Comparison of ENCODE assay signal across 28 cellular contexts in genomic region chr12:101628669-101629068, GRCh38. TPM values are rescaled to one million over a fixed set of nuclear protein-coding genes. Genes with fewer than 3 reads are reported as not detected.
A peak's percentile ranks its signal among the peaks of the same experiment; 100 is the strongest.
DNase-seq lines count a peak whose midpoint lies in the region; ATAC-seq, FAIRE-seq and TF ChIP-seq lines count a peak whose summit lies in the region.
"Had no signal": no experiment of that assay in that cellular context is flagged by ENCODE, and none has a peak within 500 bp of the region (broad histone marks: within the 10 kb centered on the region; RNA-seq: fewer than 3 reads in every experiment).

No MANE protein-coding gene starts in this region.

- H3K36me3 ChIP-seq in colonic mucosa (no peaks in the 10 kb centered on the region), psoas muscle (ENCODE audit: insufficient read depth in 1 of 2, low read depth in 1 of 2) (peaks cover 2 to 82% of the 10 kb centered on the region in 2 donors), small intestine (ENCODE audit: control insufficient read depth in 2 of 2, insufficient read depth in 2 of 2, low read length in 2 of 2) (no peaks in the 10 kb centered on the region), smooth muscle cell (ENCODE audit: low read depth) (no peaks in the 10 kb centered on the region)
- H3K36me3 ChIP-seq: BE2C; BLaER1 treated with 17β-estradiol and CSF1 and Interleukin-3, amounts not matched to agents 10 nM and 100 nM; HAP-1 had no signal

- no peaks in the 10 kb centered on the region for H3K79me2 ChIP-seq in smooth muscle cell (ENCODE audit: low read depth)

- no peaks in the 10 kb centered on the region for H3K4me1 ChIP-seq in colonic mucosa
- peaks cover 8% of the 10 kb centered on the region for H3K4me1 ChIP-seq in psoas muscle
- peaks cover 0 to 1% of the 10 kb centered on the region in 2 donors for H3K4me1 ChIP-seq in small intestine (ENCODE audit: control insufficient read depth in 2 of 2, insufficient read depth in 1 of 2, low read depth in 1 of 2, low read length in 1 of 2)
- H3K4me1 ChIP-seq in smooth muscle cell (ENCODE audit: low read depth): no peaks in the 10 kb centered on the region
- H3K4me1 ChIP-seq: A549, BE2C had no signal

- H3K27me3 ChIP-seq in colonic mucosa (no peaks in the 10 kb centered on the region), psoas muscle (ENCODE audit: insufficient read depth in 3 of 3, low read length in 2 of 3) (no peaks in the 10 kb centered on the region), small intestine (ENCODE audit: control insufficient read depth in 2 of 2, insufficient read depth in 2 of 2, low read length in 2 of 2) (no peaks in the 10 kb centered on the region), smooth muscle cell (ENCODE audit: low read depth) (no peaks in the 10 kb centered on the region)
- H3K27me3 ChIP-seq: BE2C; BLaER1 treated with 17β-estradiol and CSF1 and Interleukin-3, amounts not matched to agents 10 nM and 100 nM had no signal

- no peak overlapping the region for H3K4me2 ChIP-seq in smooth muscle cell
- H3K4me2 ChIP-seq: A549; BLaER1 treated with 17β-estradiol and CSF1 and Interleukin-3, amounts not matched to agents 10 nM and 100 nM had no signal

- intact Hi-C loops in colonic mucosa (cut with DNase I): no loop called here
- intact Hi-C loops in psoas muscle (cut with DNase I): no loop called here

- H4K20me1 ChIP-seq in smooth muscle cell (ENCODE audit: low read depth): no peaks in the 10 kb centered on the region
- H4K20me1 ChIP-seq: BLaER1 treated with 17β-estradiol and CSF1 and Interleukin-3, amounts not matched to agents 10 nM and 100 nM had no signal

- H3K9me3 ChIP-seq in colonic mucosa (no peaks in the 10 kb centered on the region), psoas muscle (no peaks in the 10 kb centered on the region), small intestine (ENCODE audit: control insufficient read depth, low read depth) (no peaks in the 10 kb centered on the region), smooth muscle cell (replicated peaks; ENCODE audit: low read depth) (no peaks in the 10 kb centered on the region)
- H3K9me3 ChIP-seq: A549, BE2C, HAP-1 had no signal

- H3K27ac ChIP-seq in 22Rv1 (peak overlapping the region; percentile 5; the same call in 1 of the 2 replicates), colonic mucosa (peak overlapping the region; percentile 7), psoas muscle (peak overlapping the region; percentile 41), small intestine (ENCODE audit: low read depth in 1 of 2, low read length in 1 of 2) (peak overlapping the region in 1 of 2 donors; percentile 0), smooth muscle cell (ENCODE audit: low read depth) (no peak overlapping the region)
- H3K27ac ChIP-seq: A549; BLaER1 treated with 17β-estradiol and CSF1 and Interleukin-3, amounts not matched to agents 10 nM and 100 nM had no signal

- H3F3A ChIP-seq in smooth muscle cell (ENCODE audit: low read depth): no peaks in the 10 kb centered on the region

- H3K36me3 Mint-ChIP-seq in effector memory CD8-positive, alpha-beta T cell (ENCODE audit: insufficient read depth): no peaks in the 10 kb centered on the region
- H3K36me3 Mint-ChIP-seq: CD14-positive monocyte; CD8-positive, alpha-beta memory T cell had no signal

- DNase-seq in colonic mucosa: no peak
- DNase-seq in psoas muscle: no peak
- peak; percentile 78 for DNase-seq in small intestine
- DNase-seq in smooth muscle cell (lab: John Stamatoyannopoulos, UW; ENCODE audit: unreplicated experiment): no peak
- DNase-seq in SW480 (ENCODE audit: low spot score): no peak
- no peak for DNase-seq in SHP77 (lab: John Stamatoyannopoulos, UW)
- DNase-seq in effector memory CD8-positive, alpha-beta T cell: no peak
- DNase-seq: 8988T; ACHN; AML-193; BE2C; CD4-positive, alpha-beta T cell; CD8-positive, alpha-beta memory T cell; DMS 273 treated with DMSO at 0.1 percent for 48 hours; DMS79; EL; GF-D8; GOT3; HFFc6 had no signal

- TF ChIP-seq CTCF in 22Rv1 (IDR thresholded peaks at IDR 0.05) (no peak), colonic mucosa (IDR thresholded peaks at IDR 0.05) (no peak), psoas muscle (IDR thresholded peaks at IDR 0.05) (no peak), smooth muscle cell (IDR thresholded peaks at IDR 0.05; ENCODE audit: borderline replicate concordance, insufficient read depth, poor library complexity, severe bottlenecking) (no peak)

- WGBS in psoas muscle, 3 donors: 65 to 66% (median 65%) methylated on average over 3 of the region's 3 CpGs
- 31 to 52% (median 45%) methylated on average over 3 of the region's 3 CpGs for WGBS in small intestine, 3 donors
- 82% methylated on average over 3 of the region's 3 CpGs for WGBS in smooth muscle cell (ENCODE audit: low lambda C conversion rate)

- H3K9ac ChIP-seq in colonic mucosa (ENCODE audit: low read depth in 2 of 2, low read length in 2 of 2) (no peak overlapping the region), smooth muscle cell (ENCODE audit: low read depth) (no peak overlapping the region)
- H3K9ac ChIP-seq: BLaER1 treated with 17β-estradiol and CSF1 and Interleukin-3, amounts not matched to agents 10 nM and 100 nM had no signal

- no peak overlapping the region for H3K27ac Mint-ChIP-seq in effector memory CD8-positive, alpha-beta T cell
- H3K27ac Mint-ChIP-seq: CD4-positive, alpha-beta T cell; CD8-positive, alpha-beta memory T cell; HFFc6 had no signal

- H3K4me3 ChIP-seq in colonic mucosa (no peak overlapping the region), psoas muscle (no peak overlapping the region), small intestine (ENCODE audit: low read depth in 1 of 2, low read length in 2 of 2) (no peak overlapping the region), smooth muscle cell (no peak overlapping the region)
- H3K4me3 ChIP-seq: A549; BLaER1 treated with 17β-estradiol and CSF1 and Interleukin-3, amounts not matched to agents 10 nM and 100 nM; HAP-1 had no signal

- H3K9me3 Mint-ChIP-seq in effector memory CD8-positive, alpha-beta T cell: no peaks in the 10 kb centered on the region
- H3K9me3 Mint-ChIP-seq: CD4-positive, alpha-beta T cell; HFFc6 had no signal

- H3K4me1 Mint-ChIP-seq in effector memory CD8-positive, alpha-beta T cell (ENCODE audit: low read depth in 2 of 2): no peaks in the 10 kb centered on the region
- H3K4me1 Mint-ChIP-seq: CD8-positive, alpha-beta memory T cell had no signal

- no peak overlapping the region for H3K4me3 Mint-ChIP-seq in effector memory CD8-positive, alpha-beta T cell
- H3K4me3 Mint-ChIP-seq: CD14-positive monocyte; CD4-positive, alpha-beta T cell; CD8-positive, alpha-beta memory T cell; HFFc6 had no signal

- H2AFZ ChIP-seq in smooth muscle cell (ENCODE audit: low read depth): no peak overlapping the region

- no peak for ATAC-seq in psoas muscle
- ATAC-seq in effector memory CD8-positive, alpha-beta T cell (replicated peaks): no peak
- ATAC-seq: A549 had no signal

- no peak for FAIRE-seq in small intestine (lab: Jason Lieb, UNC)
- FAIRE-seq: A549, D721Med, GM12891, GM18507, H54 had no signal

- H3K27me3 Mint-ChIP-seq in effector memory CD8-positive, alpha-beta T cell: peaks cover 12 to 29% of the 10 kb centered on the region in 2 donors

RNA-seq across cellular contexts. Expression of gene MYBPC1, which starts 33.9 kb away (rescaled TPM):
- 1 to 10 TPM in 1 of 2 donors, under 1 TPM in 1; 0.89 to 4.2 TPM for total RNA-seq in colonic mucosa
- 1,000 to 10,000 TPM; 4,088 to 7,509 (median 4,961) TPM for total RNA-seq in psoas muscle
- 1,000 to 10,000 TPM; 1,084 to 2,883 (median 2,460) TPM for polyA plus RNA-seq in psoas muscle
- 1 to 10 TPM in 2 of 3 donors, under 1 TPM in 1; 0.16 to 4.7 (median 2.4) TPM for polyA plus RNA-seq in small intestine
- total RNA-seq in smooth muscle cell: not detected in 2 replicates
- not detected in 2 replicates for polyA plus RNA-seq in smooth muscle cell
- total RNA-seq: CD4-positive, alpha-beta T cell; CD8-positive, alpha-beta memory T cell; HFFc6 had no signal
- polyA plus RNA-seq: A549; CD8-positive, alpha-beta memory T cell had no signal

Comparison
In these comparisons a context has a peak if more than half of its experiments do, and no peak if none do; other contexts are left out.
1. RNA of gene MYBPC1, which starts 33.9 kb away (total RNA-seq): 4,088 to 7,509 TPM in psoas muscle; 0.89 to 4.2 TPM in colonic mucosa and not detected in smooth muscle cell; every median in the first group is over 100 times any median in the second.